Comparison of ENCODE assay signal across 8 cellular contexts in genomic region chr7:362416-363096, GRCh38.
DNase-seq lines count a peak whose midpoint lies in the region; ATAC-seq, FAIRE-seq and TF ChIP-seq lines count a peak whose summit lies in the region.

No MANE protein-coding gene starts in this region.

- H3K27ac Mint-ChIP-seq in astrocyte (ENCODE audit: unreplicated experiment), result no peak overlapping the region

- H3K36me3 ChIP-seq in astrocyte (ENCODE audit: insufficient read depth, low read length) (no peaks in the 10 kb centered on the region), mesenchymal stem cell (ENCODE audit: control insufficient read depth in 1 of 2, insufficient read depth in 2 of 2, low read depth in 1 of 2, low read length in 2 of 2) (no peaks in the 10 kb centered on the region), upper lobe of left lung (no peaks in the 10 kb centered on the region)

- peaks cover 14% of the 10 kb centered on the region for H3K4me1 Mint-ChIP-seq in astrocyte (ENCODE audit: low read depth, unreplicated experiment)

- H4K91ac ChIP-seq in mesenchymal stem cell (ENCODE audit: low read length), result no peak overlapping the region

- H2AK5ac ChIP-seq in mesenchymal stem cell (ENCODE audit: low read length, severe bottlenecking), result no peak overlapping the region

- H3K36me3 Mint-ChIP-seq in astrocyte (ENCODE audit: low read depth, unreplicated experiment), result no peaks in the 10 kb centered on the region

- no peak overlapping the region for H3K4me3 ChIP-seq in astrocyte (ENCODE audit: insufficient read depth, low read depth, low read length)
- peak overlapping the region in 1 of 2 experiments; percentile 59 for H3K4me3 ChIP-seq in mesenchymal stem cell (ENCODE audit: insufficient read depth in 1 of 2, low read depth in 1 of 2, low read length in 2 of 2)
- H3K4me3 ChIP-seq in upper lobe of left lung, result peak overlapping the region in 3 of 4 donors; percentile 2 to 33 (median 28)

- no peak overlapping the region for H3K18ac ChIP-seq in mesenchymal stem cell (ENCODE audit: low read depth in 1 of 2, low read length in 2 of 2)

- no peak overlapping the region for H3K4ac ChIP-seq in mesenchymal stem cell (ENCODE audit: low read depth in 1 of 2, low read length in 2 of 2)

- FAIRE-seq in astrocyte (lab: Jason Lieb, UNC), result no peak

- H4K20me1 ChIP-seq in astrocyte (ENCODE audit: insufficient read depth, low read length), result no peaks in the 10 kb centered on the region

- peaks cover 4% of the 10 kb centered on the region for H3K27me3 ChIP-seq in astrocyte (ENCODE audit: insufficient read depth, low read length)
- H3K27me3 ChIP-seq in mesenchymal stem cell (ENCODE audit: control insufficient read depth in 1 of 2, insufficient read depth in 1 of 2, low read length in 2 of 2), result peaks cover 48 to 63% of the 10 kb centered on the region in 2 experiments
- H3K27me3 ChIP-seq in upper lobe of left lung, result peaks cover 0 to 5% (median 0%) of the 10 kb centered on the region in 4 donors

- 76% methylated on average over 21 of the region's 23 CpGs for WGBS in mesenchymal stem cell
- WGBS in upper lobe of left lung, 2 donors, result 17 to 19% methylated on average over 23 of the region's 23 CpGs

- H2AFZ ChIP-seq in astrocyte (ENCODE audit: low read depth, low read length), result no peak overlapping the region
- no peak overlapping the region for H2AFZ ChIP-seq in mesenchymal stem cell (ENCODE audit: low read depth, low read length)

- no peak for ATAC-seq in upper lobe of left lung (ENCODE audit: low FRiP score in 2 of 2)

- H3K23ac ChIP-seq in mesenchymal stem cell (ENCODE audit: low read length in 2 of 2), result no peak overlapping the region

- DNase-seq in activated T-cell treated with anti-CD3 and anti-CD28 coated beads for 1 hour (ENCODE audit: low read depth) (peak; percentile 45), activated T-cell treated with anti-CD3 and anti-CD28 coated beads for 4 hours (no peak), astrocyte (ENCODE audit: low read depth) (no peak), mesenchymal stem cell (no peak), upper lobe of left lung (peak in 1 of 2 donors; percentile 46), GOT3 (lab: John Stamatoyannopoulos, UW) (no peak), NCI-H2227 (lab: John Stamatoyannopoulos, UW; ENCODE audit: unreplicated experiment) (no peak), medulla oblongata (ENCODE audit: extremely low spot score) (no peak)

- H3K9ac ChIP-seq in astrocyte (ENCODE audit: low read length) (no peak overlapping the region), mesenchymal stem cell (ENCODE audit: low read length) (peak overlapping the region; percentile 23)

- H3K9me3 ChIP-seq in astrocyte (ENCODE audit: insufficient read depth, low read depth, low read length) (peaks cover 6% of the 10 kb centered on the region), mesenchymal stem cell (ENCODE audit: control insufficient read depth, low read length) (peaks cover 9% of the 10 kb centered on the region), upper lobe of left lung (peaks cover 0 to 8% (median 2%) of the 10 kb centered on the region in 4 donors)

- no peaks in the 10 kb centered on the region for H3K79me2 ChIP-seq in astrocyte (ENCODE audit: insufficient read depth, low read length)

- no peak overlapping the region for H2BK120ac ChIP-seq in mesenchymal stem cell (ENCODE audit: low read depth, low read length)

- H3K9me3 Mint-ChIP-seq in astrocyte (ENCODE audit: unreplicated experiment), result peaks cover 9% of the 10 kb centered on the region

- peaks cover 36% of the 10 kb centered on the region for H3K27me3 Mint-ChIP-seq in astrocyte (ENCODE audit: low read depth, unreplicated experiment)

- no peak overlapping the region for H2BK15ac ChIP-seq in mesenchymal stem cell (ENCODE audit: low read depth, poor library complexity, severe bottlenecking)

- H3K4me3 Mint-ChIP-seq in astrocyte (ENCODE audit: unreplicated experiment), result no peak overlapping the region

- H3K4me1 ChIP-seq in astrocyte (ENCODE audit: insufficient read depth, low read length) (peaks cover 6% of the 10 kb centered on the region), mesenchymal stem cell (ENCODE audit: control insufficient read depth, insufficient read depth, low read depth, low read length) (peaks cover 4% of the 10 kb centered on the region), upper lobe of left lung (peaks cover 5 to 28% (median 10%) of the 10 kb centered on the region in 4 donors)

- no peak overlapping the region for H3K14ac ChIP-seq in mesenchymal stem cell (ENCODE audit: low read length in 2 of 2)

- TF ChIP-seq CTCF in astrocyte (IDR thresholded peaks at IDR 0.05; ENCODE audit: insufficient read depth, low read depth, low read length) (no peak), upper lobe of left lung (IDR thresholded peaks at IDR 0.05) (no peak)

- no peak overlapping the region for H4K8ac ChIP-seq in mesenchymal stem cell (ENCODE audit: low read length)

- TF ChIP-seq EP300 in upper lobe of left lung (IDR thresholded peaks at IDR 0.05), result peak in 1 of 4 donors; percentile 10

- no peak for TF ChIP-seq POLR2A in upper lobe of left lung (IDR thresholded peaks at IDR 0.05)

- no peaks in the 10 kb centered on the region for H3K79me1 ChIP-seq in mesenchymal stem cell (replicated peaks; ENCODE audit: low read length, poor library complexity, severe bottlenecking)

- no peak overlapping the region for H2BK12ac ChIP-seq in mesenchymal stem cell (ENCODE audit: low read length in 2 of 2)

- H3K27ac ChIP-seq in astrocyte (ENCODE audit: low read depth, low read length), result no peak overlapping the region
- H3K27ac ChIP-seq in mesenchymal stem cell (ENCODE audit: low read length, poor library complexity, severe bottlenecking), result no peak overlapping the region
- peak overlapping the region in 1 of 4 donors; percentile 42 for H3K27ac ChIP-seq in upper lobe of left lung

- no peak overlapping the region for H2BK5ac ChIP-seq in mesenchymal stem cell (ENCODE audit: low read depth, low read length, poor library complexity, severe bottlenecking)

- H3K4me2 ChIP-seq in astrocyte (ENCODE audit: low read length) (peak overlapping the region; percentile 35), mesenchymal stem cell (ENCODE audit: low read length, poor library complexity, severe bottlenecking) (no peak overlapping the region)
